Comparison of ENCODE assay signal across 14 cellular contexts in genomic region chr5:86665984-86666760, GRCh38. TPM values are rescaled to one million over a fixed set of nuclear protein-coding genes. Genes with fewer than 3 reads are reported as not detected.
DNase-seq lines count a peak whose midpoint lies in the region; ATAC-seq and TF ChIP-seq lines count a peak whose summit lies in the region.
"Had no signal": no experiment of that assay in that cellular context is flagged by ENCODE, and none has a peak within 500 bp of the region (broad histone marks: within the 10 kb centered on the region; RNA-seq: fewer than 3 reads in every experiment).

No MANE protein-coding gene starts in this region.

- intact Hi-C loops in lower leg skin (cut with DNase I; ENCODE audit: low total_unique reads): no loop called here

- H3K9me3 Mint-ChIP-seq in central memory CD8-positive, alpha-beta T cell: no peaks in the 10 kb centered on the region
- H3K9me3 Mint-ChIP-seq: HFFc6 had no signal

- no peak overlapping the region for H3K9ac ChIP-seq in SK-N-MC (ENCODE audit: insufficient read length)

- no peak overlapping the region for H3K27ac Mint-ChIP-seq in central memory CD8-positive, alpha-beta T cell (ENCODE audit: low read depth)
- H3K27ac Mint-ChIP-seq: HFFc6 had no signal

- peak overlapping the region; percentile 80; the same call in 1 of the 2 replicates for H3K27ac ChIP-seq in SK-N-MC
- H3K27ac ChIP-seq: stomach had no signal

- peak; percentile 46 for ATAC-seq in central memory CD8-positive, alpha-beta T cell (replicated peaks; ENCODE audit: extremely low read depth, poor library complexity, severe bottlenecking)
- ATAC-seq in HG03097 (IDR thresholded peaks at IDR 0.05; ENCODE audit: low FRiP score, unreplicated experiment): no peak

- DNase-seq in stimulated activated CD4-positive, alpha-beta T cell treated with anti-CD3 and anti-CD28 coated beads, Interleukin-1b, Interleukin-23, amount 100 ng/mL, for 4 hours (ENCODE audit: low read depth in 2 of 2): peak; percentile 0 to 1
- DNase-seq in stimulated activated CD4-positive, alpha-beta T cell treated with anti-CD3 and anti-CD28 coated beads, Interleukin-12 subunit alpha, Interleukin-12 subunit beta, amount 100 ng/mL, for 4 hours: no peak
- DNase-seq in SK-N-MC (ENCODE audit: low read depth, low spot score) (no peak), C1 segment of cervical spinal cord (lab: John Stamatoyannopoulos, UW) (no peak), GM13977 (ENCODE audit: low spot score) (no peak), lower leg skin (ENCODE audit: low spot score in 2 of 2) (no peak)
- peak in 1 of 2 donors; percentile 14 for DNase-seq in central memory CD8-positive, alpha-beta T cell (ENCODE audit: low spot score in 2 of 2)
- DNase-seq: AML-193, HFFc6, NCI-H526, small intestine, stomach, SW 1271 had no signal

- H3K27me3 Mint-ChIP-seq in central memory CD8-positive, alpha-beta T cell: peaks cover 44% of the 10 kb centered on the region

- no peaks in the 10 kb centered on the region for H3K36me3 ChIP-seq in SK-N-MC (ENCODE audit: insufficient read depth, low read length)
- H3K36me3 ChIP-seq: stomach had no signal

- WGBS in lower leg skin, 2 donors: 42 to 47% methylated on average over 13 of the region's 13 CpGs

- H3K4me3 Mint-ChIP-seq in central memory CD8-positive, alpha-beta T cell: peak overlapping the region; percentile 10
- H3K4me3 Mint-ChIP-seq: HFFc6 had no signal

- no peaks in the 10 kb centered on the region for H3K4me1 Mint-ChIP-seq in central memory CD8-positive, alpha-beta T cell

- peaks cover 2% of the 10 kb centered on the region for H3K36me3 Mint-ChIP-seq in central memory CD8-positive, alpha-beta T cell (ENCODE audit: insufficient read depth)

- no peaks in the 10 kb centered on the region for H3K9me3 ChIP-seq in SK-N-MC (ENCODE audit: low read depth, low read length)
- H3K9me3 ChIP-seq: stomach had no signal

- H3K4me3 ChIP-seq in SK-N-MC: peak overlapping the region; percentile 49
- no peak overlapping the region for H3K4me3 ChIP-seq in lower leg skin (ENCODE audit: low read depth, poor library complexity, severe bottlenecking)
- H3K4me3 ChIP-seq: stomach had no signal

- no peak for TF ChIP-seq POLR2A in lower leg skin (IDR thresholded peaks at IDR 0.05)

- TF ChIP-seq CTCF in GM13977 (IDR thresholded peaks at IDR 0.05; ENCODE audit: extremely low read depth, insufficient read depth, missing control alignments): no peak
- TF ChIP-seq CTCF in lower leg skin (IDR thresholded peaks at IDR 0.05): no peak

- in situ Hi-C loops in GM13977 (cut with MboI; ENCODE audit: low pct_unique_long_range_greater_than_20kb, low sequenced_read_pairs, unreplicated experiment): no loop called here

RNA-seq across cellular contexts. Expression of gene COX7C, which starts 48.4 kb away (rescaled TPM):
- total RNA-seq in lower leg skin: 100 to 1,000 TPM; 332 to 394 (median 383) TPM

Comparison
In these comparisons a context has a peak if more than half of its experiments do, and no peak if none do; other contexts are left out.
1. DNase-seq: peak in stimulated activated CD4-positive, alpha-beta T cell treated with anti-CD3 and anti-CD28 coated beads, Interleukin-1b, Interleukin-23, amount 100 ng/mL, for 4 hours (2 of 2); none in stimulated activated CD4-positive, alpha-beta T cell treated with anti-CD3 and anti-CD28 coated beads, Interleukin-12 subunit alpha, Interleukin-12 subunit beta, amount 100 ng/mL, for 4 hours (single experiment), SK-N-MC (single experiment), C1 segment of cervical spinal cord (0 of 14), GM13977 (single experiment) and lower leg skin (0 of 2).